Comparison of ENCODE assay signal across 12 cellular contexts in genomic region chr3:129087138-129087702, GRCh38. TPM values are rescaled to one million over a fixed set of nuclear protein-coding genes. Genes with fewer than 3 reads are reported as not detected.
DNase-seq lines count a peak whose midpoint lies in the region; ATAC-seq, FAIRE-seq and TF ChIP-seq lines count a peak whose summit lies in the region.
"Had no signal": no experiment of that assay in that cellular context is flagged by ENCODE, and none has a peak within 500 bp of the region (broad histone marks: within the 10 kb centered on the region; RNA-seq: fewer than 3 reads in every experiment).

No MANE protein-coding gene starts in this region.

- H4K20me1 ChIP-seq in endothelial cell of umbilical vein (replicated peaks; ENCODE audit: control insufficient read depth, extremely low read depth, insufficient read depth, low read length), result no peaks in the 10 kb centered on the region

- TF ChIP-seq CTCF in RWPE1 (conservative IDR thresholded peaks at IDR 0.05; ENCODE audit: low read depth) (no peak), endothelial cell of umbilical vein (IDR thresholded peaks at IDR 0.05; ENCODE audit: extremely low read depth in 1 of 2, insufficient read depth in 1 of 2, low read depth in 1 of 2, low read length in 2 of 2) (no peak), stomach (IDR thresholded peaks at IDR 0.05) (no peak)

- H3K4me2 ChIP-seq in endothelial cell of umbilical vein (ENCODE audit: insufficient read depth, low read length), result no peak overlapping the region

- ATAC-seq in left colon, result peak; percentile 26

- H3K36me3 ChIP-seq in endothelial cell of umbilical vein (ENCODE audit: control insufficient read depth in 2 of 2, extremely low read depth in 1 of 2, insufficient read depth in 2 of 2, low read length in 2 of 2), result peaks cover 0 to under 1% of the 10 kb centered on the region in 2 experiments
- H3K36me3 ChIP-seq in stomach, result peaks cover 10 to 14% (median 12%) of the 10 kb centered on the region in 4 donors

- FAIRE-seq in endothelial cell of umbilical vein (lab: Jason Lieb, UNC), result no peak

- H3K4me1 ChIP-seq in endothelial cell of umbilical vein (ENCODE audit: control insufficient read depth, extremely low read depth, insufficient read depth, low read length), result peaks cover 3% of the 10 kb centered on the region
- peaks cover 6 to 14% (median 8%) of the 10 kb centered on the region in 4 donors for H3K4me1 ChIP-seq in stomach
- H3K4me1 ChIP-seq: Caco-2 had no signal

- DNase-seq in RWPE1 (ENCODE audit: low spot score) (peak; percentile 26), endothelial cell of umbilical vein (ENCODE audit: low read depth, low spot score) (peak; percentile 57), left colon (peak in 1 of 2 donors; percentile 35), stomach (peak; percentile 49), NCI-H1436 (lab: John Stamatoyannopoulos, UW) (no peak), cerebellar nuclear complex (lab: John Stamatoyannopoulos, UW) (no peak), nucleus accumbens (lab: John Stamatoyannopoulos, UW) (no peak)
- DNase-seq in activated CD8-positive, alpha-beta memory T cell treated with anti-CD3 and anti-CD28 coated beads for 24 hours, result no peak
- DNase-seq: activated gamma-delta T cell treated with Interleukin-2 at 50 U/mL for 16 hours; stimulated activated CD4-positive, alpha-beta T cell treated with anti-CD3 and anti-CD28 coated beads, Interleukin-15, amount 100 ng/mL, for 24 hours had no signal

- H3K79me2 ChIP-seq in endothelial cell of umbilical vein (ENCODE audit: control insufficient read depth, insufficient read depth, low read length), result no peaks in the 10 kb centered on the region

- no peak overlapping the region for H3K9ac ChIP-seq in endothelial cell of umbilical vein (replicated peaks; ENCODE audit: extremely low read depth, insufficient read depth, low read length)

- H3K9me3 ChIP-seq in endothelial cell of umbilical vein (replicated peaks; ENCODE audit: control insufficient read depth, insufficient read depth, low read length) (no peaks in the 10 kb centered on the region), stomach (no peaks in the 10 kb centered on the region)
- H3K9me3 ChIP-seq: Caco-2 had no signal

- CTCF ChIA-PET in RWPE1 (lab: Yijun Ruan, JAX), result no interaction called here
- CTCF ChIA-PET in endothelial cell of umbilical vein (lab: Charles Lee), result interaction anchor here (0.7 to 1.3 kb wide), 4 partner anchors 34 to 117 kb away, joined by 3 to 13 read pairs (median 6); no protein-coding TSS in a partner anchor

- no TSS peak for BruUV-seq in endothelial cell of umbilical vein (replicated peaks; lab: Mats Ljungman, UMichigan)

- no peak overlapping the region for H2AFZ ChIP-seq in endothelial cell of umbilical vein (ENCODE audit: low read depth, low read length)

- dilution Hi-C loops in endothelial cell of umbilical vein (cut with MboI; ENCODE audit: extremely low pct_ligation_motif_present, low sequenced_read_pairs), result no loop called here

- TF ChIP-seq POLR2A in endothelial cell of umbilical vein (IDR thresholded peaks at IDR 0.05; ENCODE audit: low read depth, low read length), result no peak
- TF ChIP-seq POLR2A in stomach (IDR thresholded peaks at IDR 0.05), result no peak

- H3K27me3 ChIP-seq in endothelial cell of umbilical vein (ENCODE audit: control insufficient read depth in 2 of 2, insufficient read depth in 2 of 2, low read length in 2 of 2) (no peaks in the 10 kb centered on the region), stomach (no peaks in the 10 kb centered on the region)

- 43 to 57% (median 51%) methylated on average over 7 to 8 of the region's 8 CpGs for WGBS in stomach, 5 donors

- no peaks in the 10 kb centered on the region for H3K9me1 ChIP-seq in endothelial cell of umbilical vein (replicated peaks; ENCODE audit: control insufficient read depth, extremely low read depth, insufficient read depth, low read length)

- H3K27ac ChIP-seq in RWPE1, result peak overlapping the region; percentile 85
- peak overlapping the region; percentile 11 for H3K27ac ChIP-seq in endothelial cell of umbilical vein (ENCODE audit: insufficient read depth, low read depth, low read length)
- H3K27ac ChIP-seq in stomach, result peak overlapping the region; percentile 42 to 90 (median 78)

- no peak overlapping the region for H3K4me3 ChIP-seq in endothelial cell of umbilical vein (replicated peaks in 1 of 3; ENCODE audit: insufficient read depth in 1 of 3, low read depth in 1 of 3, low read length in 3 of 3)
- H3K4me3 ChIP-seq in stomach, result no peak overlapping the region

- intact Hi-C loops in endothelial cell of umbilical vein (cut with micrococcal nuclease), result loop anchor here (2.0 kb wide), 1 partner anchor 116 kb away; no protein-coding TSS in a partner anchor
- intact Hi-C loops in left colon (cut with DNase I, micrococcal nuclease), result no loop called here
- intact Hi-C loops in stomach (cut with DNase I; ENCODE audit: low total_unique reads), result no loop called here

- POLR2A ChIA-PET in RWPE1 (lab: Yijun Ruan, JAX; ENCODE audit: low non-redundant PET) (no interaction called here), endothelial cell of umbilical vein (lab: Charles Lee) (interaction anchor here (0.7 kb wide), 1 partner anchor 34 kb away, joined by 6 read pairs; no protein-coding TSS in a partner anchor)

- TF ChIP-seq EP300 in stomach (IDR thresholded peaks at IDR 0.05), result no peak

TF ChIP-seq in endothelial cell of umbilical vein, 7 proteins besides CTCF, POLR2A, EP300 and RAD21:
- TF ChIP-seq JUN (IDR thresholded peaks at IDR 0.05; ENCODE audit: borderline replicate concordance, insufficient read depth, insufficient read length, low read depth), result no peak
- no peak for TF ChIP-seq POLR2AphosphoS5 (IDR thresholded peaks at IDR 0.05; ENCODE audit: insufficient read depth, low read depth, low read length)
- no peak for TF ChIP-seq FOS (IDR thresholded peaks at IDR 0.05; ENCODE audit: borderline replicate concordance, insufficient read depth, low read length)
- TF ChIP-seq MYC (IDR thresholded peaks at IDR 0.05; ENCODE audit: low read depth, low read length), result no peak
- no peak for TF ChIP-seq MAX (IDR thresholded peaks at IDR 0.05; ENCODE audit: insufficient read depth, insufficient read length)
- TF ChIP-seq GATA2 (IDR thresholded peaks at IDR 0.05; ENCODE audit: insufficient read depth, insufficient read length, low read depth, low read length), result no peak
- TF ChIP-seq EZH2 (IDR thresholded peaks at IDR 0.05; ENCODE audit: borderline replicate concordance, low read depth, low read length, severe bottlenecking), result no peak

RNA-seq across cellular contexts. Expression of gene GP9, which starts 26.6 kb away (rescaled TPM):
- total RNA-seq in endothelial cell of umbilical vein (not detected in 2 replicates), left colon (under 1 TPM; 0.39 to 0.55 TPM), stomach (not detected)
- polyA plus RNA-seq in endothelial cell of umbilical vein (not detected in 2 replicates), stomach (not detected)
- not detected in 2 replicates for polyA plus RNA-seq in endothelial cell of umbilical vein (2011; cell fraction: cytosol; rRNA removed)
- not detected in 2 replicates for polyA plus RNA-seq in endothelial cell of umbilical vein (2011; cell fraction: nucleus; rRNA removed)
- polyA plus RNA-seq in endothelial cell of umbilical vein (2012), result not detected in 2 replicates
- not detected in 2 replicates for polyA minus RNA-seq in endothelial cell of umbilical vein
- not detected for polyA minus RNA-seq in endothelial cell of umbilical vein (2011; cell fraction: cytosol; rRNA and poly(A)+ RNA removed)
- polyA minus RNA-seq in endothelial cell of umbilical vein (2011; cell fraction: nucleus; rRNA and poly(A)+ RNA removed), result not detected in 2 replicates
- total RNA-seq: Caco-2, SK-MEL-5 had no signal

RNA-seq across cellular contexts. Expression of gene RAB43, which starts 34.4 kb away (rescaled TPM):
- total RNA-seq in endothelial cell of umbilical vein (22.6 and 31.5 TPM in 2 replicates), left colon (10 to 100 TPM; 28.7 to 30.4 TPM), stomach (10 to 100 TPM in 4 of 5 donors, 1 to 10 TPM in 1; 6.1 to 70.6 (median 22.6) TPM)
- polyA plus RNA-seq in endothelial cell of umbilical vein (18.5 and 22.0 TPM in 2 replicates), stomach (10 to 100 TPM in 2 of 3 donors, 1 to 10 TPM in 1; 4.3 to 18.1 (median 10.5) TPM)
- polyA plus RNA-seq in endothelial cell of umbilical vein (2011; cell fraction: cytosol; rRNA removed), result 16.5 and 19.7 TPM in 2 replicates
- polyA plus RNA-seq in endothelial cell of umbilical vein (2011; cell fraction: nucleus; rRNA removed), result 19.9 and 22.0 TPM in 2 replicates
- polyA plus RNA-seq in endothelial cell of umbilical vein (2012), result 14.1 and 17.5 TPM in 2 replicates
- 19.1 and 19.7 TPM in 2 replicates for polyA minus RNA-seq in endothelial cell of umbilical vein
- polyA minus RNA-seq in endothelial cell of umbilical vein (2011; cell fraction: cytosol; rRNA and poly(A)+ RNA removed), result 2.9 TPM
- 8.6 and 9.8 TPM in 2 replicates for polyA minus RNA-seq in endothelial cell of umbilical vein (2011; cell fraction: nucleus; rRNA and poly(A)+ RNA removed)

Comparison
In these comparisons a context has a peak if more than half of its experiments do, and no peak if none do; other contexts are left out.
1. DNase-seq: peak in RWPE1 (single experiment), endothelial cell of umbilical vein (single experiment) and stomach (single experiment); none in NCI-H1436 (single experiment), activated CD8-positive, alpha-beta memory T cell treated with anti-CD3 and anti-CD28 coated beads for 24 hours (single experiment), cerebellar nuclear complex (0 of 2) and nucleus accumbens (0 of 56).
2. H3K27ac ChIP-seq: peak in every context shown above with its lines; median percentile 85 in RWPE1; 78 in stomach; 11 in endothelial cell of umbilical vein.